Comparison of ENCODE assay signal across 26 cellular contexts in genomic region chr18:29512761-29513160, GRCh38.
"Had no signal": no experiment of that assay in that cellular context is flagged by ENCODE, and none has a peak within 500 bp of the region (broad histone marks: within the 10 kb centered on the region; RNA-seq: fewer than 3 reads in every experiment).

No MANE protein-coding gene starts in this region.

- H3K4me2 ChIP-seq: neural progenitor cell, smooth muscle cell had no signal

- H3K4me1 ChIP-seq: gastrocnemius medialis, lower lobe of right lung, neural progenitor cell, parathyroid adenoma, suprapubic skin, transverse colon, upper lobe of right lung, uterus had no signal

- H3K4me3 ChIP-seq: gastrocnemius medialis, lower lobe of right lung, mucosa of descending colon, neural progenitor cell, smooth muscle cell, suprapubic skin, transverse colon, upper lobe of right lung, uterus had no signal

- DNase-seq: effector CD8-positive, alpha-beta T cell; endodermal cell; foreskin fibroblast; gastrocnemius medialis; head of caudate nucleus; left ventricle myocardium superior; lower lobe of right lung; mucosa of descending colon; naive B cell; stimulated activated CD4-positive, alpha-beta T cell treated with anti-CD3 and anti-CD28 coated beads, Interleukin-12 subunit alpha, Interleukin-12 subunit beta, amount 100 ng/mL, for 4 hours; stimulated activated CD4-positive, alpha-beta T cell treated with anti-CD3 and anti-CD28 coated beads, Interleukin-1b, Interleukin-23, amount 100 ng/mL, for 48 hours; stimulated activated CD4-positive, alpha-beta T cell treated with anti-CD3 and anti-CD28 coated beads, Interleukin-4, amount 100 ng/mL, for 1 hour; stimulated activated CD8-positive, alpha-beta memory T cell treated with anti-CD3 and anti-CD28 coated beads, Interleukin-4, amount 100 ng/mL, for 48 hours; stimulated activated naive CD4-positive, alpha-beta T cell; stimulated activated naive CD8-positive, alpha-beta T cell treated with anti-CD3 and anti-CD28 coated beads, Interleukin-15, amount 100 ng/mL, for 72 hours; transverse colon; upper lobe of right lung; uterus had no signal

- H3K27ac ChIP-seq: epithelial cell of prostate, gastrocnemius medialis, lower lobe of right lung, neural progenitor cell, parathyroid adenoma, suprapubic skin, transverse colon, upper lobe of right lung, uterus had no signal

- H3K9ac ChIP-seq: neural progenitor cell, parathyroid adenoma had no signal

- H3K27me3 ChIP-seq: gastrocnemius medialis, neural progenitor cell, suprapubic skin, transverse colon, upper lobe of right lung, uterus had no signal

- H3K9me3 ChIP-seq: gastrocnemius medialis, lower lobe of right lung, suprapubic skin, transverse colon, upper lobe of right lung, uterus had no signal

- H3K79me2 ChIP-seq: parathyroid adenoma had no signal

- ATAC-seq: esophagus mucosa; gastrocnemius medialis; left ventricle myocardium superior; lower lobe of right lung; mucosa of descending colon; natural killer cell treated with Interleukin-12 subunit alpha and Interleukin-12 subunit beta and Interleukin-15 and Interleukin-18, amount 100 ng/mL, for 72 hours; sciatic nerve; stimulated activated naive CD8-positive, alpha-beta T cell treated with anti-CD3 and anti-CD28 coated beads, Interleukin-15, amount 100 ng/mL, for 72 hours; upper lobe of right lung had no signal

- H3K36me3 ChIP-seq: gastrocnemius medialis, lower lobe of right lung, neural progenitor cell, suprapubic skin, transverse colon, upper lobe of right lung, uterus had no signal

- H2AFZ ChIP-seq: neural progenitor cell, parathyroid adenoma had no signal
